Comparison of ENCODE assay signal across 11 cellular contexts in the genomic region with DNA sequence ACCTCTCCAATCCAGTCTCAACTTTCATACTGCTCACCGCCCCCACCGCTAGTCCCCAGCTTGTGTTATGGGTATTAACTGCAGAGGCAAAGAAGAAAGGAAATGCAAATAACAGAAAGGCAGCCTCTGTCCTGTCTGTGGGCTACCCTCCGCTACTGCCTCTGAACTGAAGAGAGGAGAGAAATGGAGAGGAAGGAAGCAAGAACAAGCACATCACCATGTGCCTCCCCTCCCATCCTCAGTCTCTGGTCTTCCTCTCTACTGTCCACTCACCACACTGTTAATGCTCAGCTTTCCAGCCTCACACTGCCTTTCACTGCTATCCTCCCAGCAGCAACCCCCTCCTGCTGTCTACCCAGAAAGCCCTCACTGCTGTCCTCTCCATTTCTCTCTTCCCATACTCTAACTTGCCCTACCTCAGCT.
A peak's percentile ranks its signal among the peaks of the same experiment; 100 is the strongest.
DNase-seq lines count a peak whose midpoint lies in the region; ATAC-seq and TF ChIP-seq lines count a peak whose summit lies in the region.
"Had no signal": no experiment of that assay in that cellular context is flagged by ENCODE, and none has a peak within 500 bp of the region (broad histone marks: within the 10 kb centered on the region; RNA-seq: fewer than 3 reads in every experiment).

No MANE protein-coding gene starts in this region.

- BruUV-seq in Calu3 (replicated peaks; lab: Mats Ljungman, UMichigan), result no TSS peak

- H3K9me3 Mint-ChIP-seq in Calu3 (ENCODE audit: low read depth, unreplicated experiment), result no peaks in the 10 kb centered on the region
- peaks cover 0 to 1% of the 10 kb centered on the region in 2 donors for H3K9me3 Mint-ChIP-seq in effector memory CD8-positive, alpha-beta T cell

- DNase-seq in Calu3 (no peak), NCI-H1092 (lab: John Stamatoyannopoulos, UW) (no peak), NCI-H146 treated with DMSO at 0.1 percent for 48 hours (lab: John Stamatoyannopoulos, UW; ENCODE audit: unreplicated experiment) (no peak), aorta (no peak)
- no peak for DNase-seq in effector memory CD8-positive, alpha-beta T cell
- DNase-seq: WERI-Rb-1 had no signal

- no peaks in the 10 kb centered on the region for H3K9me3 ChIP-seq in aorta (ENCODE audit: control insufficient read depth, low read length)

- H3K27ac ChIP-seq in aorta (ENCODE audit: low read depth in 1 of 2, low read length in 2 of 2), result no peak overlapping the region
- H3K27ac ChIP-seq: C4-2B, WERI-Rb-1 had no signal

- H3K27me3 Mint-ChIP-seq in Calu3 (ENCODE audit: unreplicated experiment), result no peaks in the 10 kb centered on the region
- H3K27me3 Mint-ChIP-seq in effector memory CD8-positive, alpha-beta T cell, result no peaks in the 10 kb centered on the region

- H3K4me1 Mint-ChIP-seq in Calu3 (ENCODE audit: low read depth, unreplicated experiment), result peaks cover 42% of the 10 kb centered on the region
- peaks cover 4 to 25% of the 10 kb centered on the region in 2 donors for H3K4me1 Mint-ChIP-seq in effector memory CD8-positive, alpha-beta T cell (ENCODE audit: low read depth in 2 of 2)

- H3K4me3 ChIP-seq in aorta (ENCODE audit: low read length in 2 of 2), result no peak overlapping the region
- H3K4me3 ChIP-seq: smooth muscle cell had no signal

- intact Hi-C loops in Calu3 (cut with micrococcal nuclease; ENCODE audit: unreplicated experiment) (no loop called here), aorta (cut with DNase I) (loop anchor here in 1 of 2 donors (5.0 kb wide), 1 partner anchor 402 kb away; no protein-coding TSS in a partner anchor)

- H3K36me3 ChIP-seq in aorta (ENCODE audit: control insufficient read depth in 1 of 2, insufficient read depth in 2 of 2, low read length in 1 of 2), result peaks cover 0 to 4% of the 10 kb centered on the region in 2 donors

- H3K4me1 ChIP-seq in aorta (ENCODE audit: control insufficient read depth in 1 of 2, insufficient read depth in 2 of 2, low read length in 2 of 2), result no peaks in the 10 kb centered on the region

- peaks cover 6% of the 10 kb centered on the region for H3K36me3 Mint-ChIP-seq in Calu3 (ENCODE audit: insufficient read depth, unreplicated experiment)
- peaks cover 56% of the 10 kb centered on the region for H3K36me3 Mint-ChIP-seq in effector memory CD8-positive, alpha-beta T cell (ENCODE audit: insufficient read depth)

- 100% methylated on average over 3 of the region's 3 CpGs for WGBS in aorta, 2 donors

- no peak for TF ChIP-seq CTCF in Calu3 (IDR thresholded peaks at IDR 0.05; ENCODE audit: unreplicated experiment)

- ATAC-seq in GM19351 (IDR thresholded peaks at IDR 0.05; ENCODE audit: unreplicated experiment), result peak; percentile 69
- ATAC-seq in HG03432 (IDR thresholded peaks at IDR 0.05; ENCODE audit: unreplicated experiment), result peak; percentile 68
- no peak for ATAC-seq in effector memory CD8-positive, alpha-beta T cell (replicated peaks)
- no peak for ATAC-seq in GM19467 (IDR thresholded peaks at IDR 0.05; ENCODE audit: unreplicated experiment)
- ATAC-seq in aorta (ENCODE audit: low FRiP score), result no peak

- CTCF ChIA-PET in Calu3 (lab: Charles Lee), result interaction anchor here (1.3 to 1.8 kb wide), 3 partner anchors 14 to 204 kb away, joined by 3 to 6 read pairs (median 3); no protein-coding TSS in a partner anchor

- peak overlapping the region; percentile 7 for H3K27ac Mint-ChIP-seq in Calu3 (ENCODE audit: unreplicated experiment)
- peak overlapping the region; percentile 5 to 80 for H3K27ac Mint-ChIP-seq in effector memory CD8-positive, alpha-beta T cell

- no peak overlapping the region for H3K4me3 Mint-ChIP-seq in Calu3 (ENCODE audit: low read depth, unreplicated experiment)
- H3K4me3 Mint-ChIP-seq in effector memory CD8-positive, alpha-beta T cell, result no peak overlapping the region

- no peaks in the 10 kb centered on the region for H3K27me3 ChIP-seq in aorta (ENCODE audit: control insufficient read depth in 1 of 2, insufficient read depth in 2 of 2, low read length in 1 of 2)

Comparison
In these comparisons a context has a peak if more than half of its experiments do, and no peak if none do; other contexts are left out.
1. ATAC-seq: peak in GM19351 (single experiment) and HG03432 (single experiment); none in effector memory CD8-positive, alpha-beta T cell (single experiment), GM19467 (single experiment) and aorta (single experiment).